12 cellular contexts compared by ENCODE assay signal in genomic region chr4:42643685-42644084, GRCh38. TPM values are rescaled to one million over a fixed set of nuclear protein-coding genes. Genes with fewer than 3 reads are reported as not detected.
DNase-seq lines count a peak whose midpoint lies in the region; ATAC-seq, FAIRE-seq and TF ChIP-seq lines count a peak whose summit lies in the region.
"Had no signal": no experiment of that assay in that cellular context is flagged by ENCODE, and none has a peak within 500 bp of the region (broad histone marks: within the 10 kb centered on the region; RNA-seq: fewer than 3 reads in every experiment).

No MANE protein-coding gene starts in this region.

- TF ChIP-seq CTCF in GM12878 (IDR thresholded peaks at IDR 0.05 in 2 of 3, conservative IDR thresholded peaks at IDR 0.05 in 1 of 3; ENCODE audit: control insufficient read depth in 2 of 3, extremely low read depth in 1 of 3, insufficient read depth in 1 of 3, low read depth in 3 of 3, low read length in 3 of 3) (no peak), uterus (IDR thresholded peaks at IDR 0.05) (no peak), stomach (IDR thresholded peaks at IDR 0.05) (no peak)

- TF ChIP-seq RAD21 in GM12878 (IDR thresholded peaks at IDR 0.05; ENCODE audit: insufficient read depth, low read depth, low read length): peak; percentile 23; the same call in 1 of the 2 replicates

- H3K36me3 ChIP-seq in GM12878 (ENCODE audit: control insufficient read depth in 2 of 2, insufficient read depth in 2 of 2, low read length in 1 of 2): no peaks in the 10 kb centered on the region
- no peaks in the 10 kb centered on the region for H3K36me3 ChIP-seq in uterus
- no peaks in the 10 kb centered on the region for H3K36me3 ChIP-seq in stomach

- in situ Hi-C loops in GM12878 (cut with MboI): loop anchor here (25.0 kb wide), 1 partner anchor 1981 kb away; no protein-coding TSS in a partner anchor

- H3K27me3 ChIP-seq in GM12878 (replicated peaks in 1 of 2; ENCODE audit: control insufficient read depth in 2 of 2, insufficient read depth in 2 of 2, low read length in 1 of 2): no peaks in the 10 kb centered on the region
- H3K27me3 ChIP-seq in uterus: no peaks in the 10 kb centered on the region
- H3K27me3 ChIP-seq in stomach: no peaks in the 10 kb centered on the region

- no TSS peak for BruUV-seq in GM12878 (replicated peaks; lab: Mats Ljungman, UMichigan)

- peak; percentile 46; the same call in 1 of the 2 replicates for TF ChIP-seq POLR2A in GM12878 (IDR thresholded peaks at IDR 0.05; ENCODE audit: low read depth, low read length)
- no peak for TF ChIP-seq POLR2A in uterus (IDR thresholded peaks at IDR 0.05)
- TF ChIP-seq POLR2A in stomach (IDR thresholded peaks at IDR 0.05): no peak

- intact Hi-C loops in GM12878 (cut with micrococcal nuclease; ENCODE audit: unreplicated experiment) (no loop called here), uterus (cut with DNase I; ENCODE audit: low total_unique reads) (no loop called here), stomach (cut with DNase I; ENCODE audit: low total_unique reads) (no loop called here)

- CTCF ChIA-PET in GM12878 (lab: Yijun Ruan, JAX): interaction anchor here (1.1 to 10.0 kb wide), 3 partner anchors 11 to 13 kb away, joined by 3 to 113 read pairs (median 27); partner anchors contain the start of gene ATP8A1

- H3K27ac ChIP-seq in GM12878 (ENCODE audit: control insufficient read depth, insufficient read depth) (peak overlapping the region; percentile 98), uterus (no peak overlapping the region), stomach (no peak overlapping the region)

- peak; percentile 39 to 55; a peak in 2 of 4 replicates for TF ChIP-seq EP300 in GM12878 (IDR thresholded peaks at IDR 0.05; ENCODE audit: borderline replicate concordance in 1 of 2, control insufficient read depth in 1 of 2, low read depth in 2 of 2, low read length in 2 of 2)
- no peak for TF ChIP-seq EP300 in stomach (IDR thresholded peaks at IDR 0.05)

- H3K4me3 ChIP-seq in GM08714 (ENCODE audit: low read length) (peak overlapping the region; percentile 59), GM12878 (peak overlapping the region; percentile 41), uterus (no peak overlapping the region), stomach (no peak overlapping the region)

- SMC1A ChIA-PET in GM12878 (lab: Charles Lee; ENCODE audit: uncharacterized antibody, unreplicated experiment): interaction anchor here (0.7 to 20.0 kb wide), 5 partner anchors 8 to 125 kb away, joined by 3 to 478 read pairs (median 9); partner anchors contain the start of gene ATP8A1

- peak overlapping the region; percentile 66 for H2AFZ ChIP-seq in GM12878 (ENCODE audit: control insufficient read depth, low read depth, low read length)

- peak; percentile 81 for DNase-seq in GM12878 (ENCODE audit: low read depth, low spot score)
- no peak for DNase-seq in foreskin melanocyte
- no peak for DNase-seq in uterus
- DNase-seq in NCI-H146 treated with DMSO at 0.1 percent for 48 hours (lab: John Stamatoyannopoulos, UW; ENCODE audit: unreplicated experiment): no peak
- DNase-seq in stomach: no peak
- DNase-seq: activated T-cell treated with anti-CD3 and anti-CD28 coated beads, Interleukin-2, amount 50 U/mL, for 4 hours; CD4-positive, alpha-beta T cell; stimulated activated CD4-positive, alpha-beta T cell treated with anti-CD3 and anti-CD28 coated beads, Interleukin-2, amount 100 ng/mL, for 48 hours had no signal

- no peaks in the 10 kb centered on the region for H4K20me1 ChIP-seq in GM12878 (ENCODE audit: control insufficient read depth, insufficient read depth)

- H3K4me2 ChIP-seq in GM12878 (ENCODE audit: control insufficient read depth, insufficient read depth): peak overlapping the region; percentile 95

- H3K4me1 ChIP-seq in GM12878 (ENCODE audit: control insufficient read depth, insufficient read depth, low read length): peaks cover 62% of the 10 kb centered on the region
- H3K4me1 ChIP-seq in uterus: no peaks in the 10 kb centered on the region
- peaks cover 0 to 29% (median 10%) of the 10 kb centered on the region in 4 donors for H3K4me1 ChIP-seq in stomach

- H3K9me3 ChIP-seq in GM12878 (replicated peaks; ENCODE audit: control insufficient read depth, insufficient read depth, low read length) (no peaks in the 10 kb centered on the region; the same call in 2 of the 3 replicates), uterus (no peaks in the 10 kb centered on the region), stomach (no peaks in the 10 kb centered on the region)

- ATAC-seq in GM19455 (IDR thresholded peaks at IDR 0.05; ENCODE audit: unreplicated experiment) (peak; percentile 55), HG03095 (IDR thresholded peaks at IDR 0.05; ENCODE audit: unreplicated experiment) (peak; percentile 59), GM12878 (peak; percentile 73)
- ATAC-seq: activated T-cell treated with anti-CD3 and anti-CD28 coated beads, Interleukin-2, amount 50 U/mL, for 4 hours had no signal

- no peak for FAIRE-seq in GM12878 (lab: Jason Lieb, UNC)
- FAIRE-seq: endometrium had no signal

- POLR2A ChIA-PET in GM12878 (lab: Charles Lee): interaction anchor here (0.6 to 13.1 kb wide), 3 partner anchors 12 to 166 kb away, joined by 3 to 254 read pairs (median 167); partner anchors contain the start of gene ATP8A1

- RAD21 ChIA-PET in GM12878 (lab: Charles Lee; ENCODE audit: unreplicated experiment): interaction anchor here (0.6 to 16.5 kb wide), 7 partner anchors 8 to 75 kb away, joined by 3 to 252 read pairs (median 4); partner anchors contain the start of gene ATP8A1

- peaks cover 96% of the 10 kb centered on the region for H3K79me2 ChIP-seq in GM12878 (ENCODE audit: control insufficient read depth, insufficient read depth, low read length)

- WGBS in GM12878 (ENCODE audit: insufficient coverage, insufficient replicate concordance, low lambda C conversion rate, missing lambda C conversion rate): 0% methylated on average over 5 of the region's 5 CpGs
- WGBS in stomach, 5 donors: 78 to 91% (median 83%) methylated on average over 5 of the region's 5 CpGs

- H3K9ac ChIP-seq in GM12878 (ENCODE audit: control insufficient read depth, insufficient read depth, low read length): peak overlapping the region; percentile 65

TF ChIP-seq in GM12878, 131 proteins besides CTCF, POLR2A, EP300 and RAD21 (continues in another document):
- TF ChIP-seq E4F1 (IDR thresholded peaks at IDR 0.05; ENCODE audit: borderline replicate concordance, partially characterized antibody): no peak
- TF ChIP-seq CBFB (IDR thresholded peaks at IDR 0.05; ENCODE audit: low read depth): 0 out of 2 replicates have a peak, but pooled peaks have one; percentile 40
- no peak for TF ChIP-seq NRF1 (conservative IDR thresholded peaks at IDR 0.05; ENCODE audit: low read depth, low read length)
- peak; percentile 75 for TF ChIP-seq MLLT1 (IDR thresholded peaks at IDR 0.05)
- TF ChIP-seq BACH1 (IDR thresholded peaks at IDR 0.05; ENCODE audit: borderline replicate concordance): no peak
- no peak for TF ChIP-seq LARP7 (IDR thresholded peaks at IDR 0.05)
- TF ChIP-seq SMARCA5 (IDR thresholded peaks at IDR 0.05): no peak

RNA-seq across cellular contexts. Expression of gene ATP8A1, which starts 13.2 kb away (rescaled TPM):
- total RNA-seq in GM12878 (2013; cell fraction: nucleolus; rRNA removed): 1,209 and 1,224 TPM in 2 replicates
- total RNA-seq in GM12878 (2014; rRNA removed) (55.2 and 73.8 TPM in 2 replicates), GM12878 (2014; rRNA removed; fragmentation: Illumina TruSeq; extraction: Trizol) (72.5 and 78.7 TPM in 2 replicates), GM12878 (2021) (50.4 and 50.6 TPM in 2 replicates), uterus (10 to 100 TPM; 21.3 to 34.7 (median 25.9) TPM), stomach (100 to 1,000 TPM in 1 of 5 donors, 10 to 100 TPM in 4; 15.8 to 104 (median 54.0) TPM)
- polyA plus RNA-seq in GM12878 (2011; ENCODE audit: low read depth): 16.1 TPM
- polyA plus RNA-seq in GM12878 (2011; rRNA removed) (116 and 194 TPM in 2 replicates), GM12878 (2014; fragmentation: Illumina TruSeq; extraction: Trizol) (43.3 and 60.0 TPM in 2 replicates), GM12878 (2014; fragmentation: Nextera tagmentation; extraction: Ambion mirVana) (1 to 10 TPM; 9.0 to 9.5 TPM), GM12878 (2014; rRNA removed) (26.2 and 31.2 TPM in 2 replicates), GM12878 (2016; fragmentation: Nextera tagmentation; extraction: Ambion mirVana) (10 to 100 TPM; 14.4 to 18.5 TPM), stomach (1 to 10 TPM; 2.6 to 5.1 (median 2.8) TPM)
- 27.1 and 34.0 TPM in 2 replicates for polyA plus RNA-seq in GM12878 (2011; cell fraction: cytosol; rRNA removed)
- polyA plus RNA-seq in GM12878 (2011; cell fraction: nucleus; rRNA removed): 252 and 314 TPM in 2 replicates
- polyA plus RNA-seq in GM12878 (2012): 22.0 and 41.8 TPM in 2 replicates
- polyA minus RNA-seq in GM12878 (2011; rRNA and poly(A)+ RNA removed): 213 and 243 TPM in 2 replicates
- 58.3 and 60.7 TPM in 2 replicates for polyA minus RNA-seq in GM12878 (2011; cell fraction: cytosol; rRNA and poly(A)+ RNA removed)
- polyA minus RNA-seq in GM12878 (2011; cell fraction: nucleus; rRNA and poly(A)+ RNA removed): 380 and 488 TPM in 2 replicates

Comparison
In these comparisons a context has a peak if more than half of its experiments do, and no peak if none do; other contexts are left out.
1. H3K4me3 ChIP-seq: peak in GM08714 (single experiment) and GM12878 (single experiment); none in uterus (0 of 2) and stomach (0 of 4).
2. Peak in every context shown above with its lines, with median percentiles within 50 percentile points of each other: ATAC-seq.